ENCODE assay signal across 1 cellular context in genomic region chr9:35562895-35563746, GRCh38.
TF ChIP-seq lines count a peak whose summit lies in the region.

No MANE protein-coding gene starts in this region.

TF ChIP-seq in GM23338, 12 proteins besides CTCF, POLR2A, EP300 and RAD21 (continued from another document):
- no peak for TF ChIP-seq REST (IDR thresholded peaks at IDR 0.05; ENCODE audit: unreplicated experiment)
- TF ChIP-seq ZNF462 (CRISPR knock-in tag; IDR thresholded peaks at IDR 0.05) = no peak
- no peak for TF ChIP-seq JUNB (IDR thresholded peaks at IDR 0.05; ENCODE audit: unreplicated experiment)
- no peak for TF ChIP-seq ZNF331 (CRISPR knock-in tag; IDR thresholded peaks at IDR 0.05; ENCODE audit: low read depth)
- no peak for TF ChIP-seq POLR2AphosphoS5 (IDR thresholded peaks at IDR 0.05; ENCODE audit: low read depth)
